30 cellular contexts compared by ENCODE assay signal in the genomic region with DNA sequence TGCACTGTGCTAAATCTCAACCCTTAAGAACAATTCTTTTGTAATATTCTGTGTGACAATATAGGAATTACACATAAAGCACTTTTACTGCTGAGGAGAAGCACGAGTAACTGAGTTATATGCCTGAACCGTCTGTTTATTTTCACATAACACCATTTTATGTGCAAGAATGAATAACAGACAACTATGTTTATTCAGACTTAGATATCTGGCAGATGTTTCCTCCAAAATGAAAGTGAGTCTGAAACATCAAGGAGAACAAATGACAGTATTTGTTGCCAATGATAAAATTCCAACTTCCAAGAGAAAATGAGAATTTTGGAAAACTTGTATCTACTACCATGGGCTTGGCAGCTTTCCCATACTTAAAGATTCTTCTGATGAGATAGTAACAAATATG. TPM values are rescaled to one million over a fixed set of nuclear protein-coding genes. Genes with fewer than 3 reads are reported as not detected.
A peak's percentile ranks its signal among the peaks of the same experiment; 100 is the strongest.
DNase-seq lines count a peak whose midpoint lies in the region; FAIRE-seq and TF ChIP-seq lines count a peak whose summit lies in the region.
"Had no signal": no experiment of that assay in that cellular context is flagged by ENCODE, and none has a peak within 500 bp of the region (broad histone marks: within the 10 kb centered on the region; RNA-seq: fewer than 3 reads in every experiment).

No MANE protein-coding gene starts in this region.

- H4K20me1 ChIP-seq in astrocyte (ENCODE audit: insufficient read depth, low read length), result peaks cover 26% of the 10 kb centered on the region

- H3K4me1 ChIP-seq in astrocyte (ENCODE audit: insufficient read depth, low read length), result peaks cover 3% of the 10 kb centered on the region
- H3K4me1 ChIP-seq: BE2C, colonic mucosa, prostate gland, SJCRH30 had no signal

- no peaks in the 10 kb centered on the region for H3K9me3 Mint-ChIP-seq in astrocyte (ENCODE audit: unreplicated experiment)
- H3K9me3 Mint-ChIP-seq: activated CD4-positive, alpha-beta memory T cell treated with anti-CD3 and anti-CD28 coated beads for 36 hours; activated naive CD4-positive, alpha-beta T cell treated with anti-CD3 and anti-CD28 coated beads, Interleukin-2, amount 10 ng/mL, durations not matched to agents 7 days and 5 days; memory B cell; T-cell had no signal

- no peak overlapping the region for H3K9ac ChIP-seq in astrocyte (ENCODE audit: low read length)

- H3K4me3 ChIP-seq in BJ (ENCODE audit: low read depth, low read length), result no peak overlapping the region
- no peak overlapping the region for H3K4me3 ChIP-seq in astrocyte (ENCODE audit: insufficient read depth, low read depth, low read length)
- H3K4me3 ChIP-seq in fibroblast of the aortic adventitia (ENCODE audit: low read depth, low read length), result no peak overlapping the region
- H3K4me3 ChIP-seq: A549, colonic mucosa, heart left ventricle, prostate gland, SJCRH30, stomach had no signal

- H3K27me3 ChIP-seq in BJ (ENCODE audit: control insufficient read depth, insufficient read depth, low read length), result no peaks in the 10 kb centered on the region
- H3K27me3 ChIP-seq in astrocyte (ENCODE audit: insufficient read depth, low read length), result no peaks in the 10 kb centered on the region
- H3K27me3 ChIP-seq: BE2C, colonic mucosa, esophagus squamous epithelium, heart left ventricle, SJCRH30, stomach had no signal

- peak; percentile 20 for FAIRE-seq in astrocyte (lab: Jason Lieb, UNC)
- FAIRE-seq: A549 had no signal

- no peak overlapping the region for H3K4me3 Mint-ChIP-seq in astrocyte (ENCODE audit: unreplicated experiment)
- H3K4me3 Mint-ChIP-seq: activated CD4-positive, alpha-beta memory T cell treated with anti-CD3 and anti-CD28 coated beads for 36 hours; activated naive CD4-positive, alpha-beta T cell treated with anti-CD3 and anti-CD28 coated beads, Interleukin-2, amount 10 ng/mL, durations not matched to agents 7 days and 5 days; endodermal cell; memory B cell; T-cell had no signal

- peaks cover 16% of the 10 kb centered on the region for H3K36me3 ChIP-seq in BJ (ENCODE audit: control insufficient read depth, insufficient read depth, low read length)
- peaks cover 27% of the 10 kb centered on the region for H3K36me3 ChIP-seq in astrocyte (ENCODE audit: insufficient read depth, low read length)
- H3K36me3 ChIP-seq: BE2C, colonic mucosa, prostate gland had no signal

- POLR2A ChIA-PET in BJ (lab: Charles Lee), result no interaction called here
- POLR2A ChIA-PET in GM10248 (lab: Yijun Ruan, JAX), result no interaction called here

- H2AFZ ChIP-seq in astrocyte (ENCODE audit: low read depth, low read length), result no peak overlapping the region

- TF ChIP-seq CTCF in BJ (IDR thresholded peaks at IDR 0.05; ENCODE audit: insufficient read depth, low read depth, low read length) (no peak), astrocyte (IDR thresholded peaks at IDR 0.05; ENCODE audit: insufficient read depth, low read depth, low read length) (no peak), fibroblast of the aortic adventitia (IDR thresholded peaks at IDR 0.05; ENCODE audit: insufficient read depth, low read length) (no peak), GM10248 (IDR thresholded peaks at IDR 0.05; ENCODE audit: control extremely low read depth, extremely low read depth, low read depth, missing control alignments) (no peak)

- peaks cover 9% of the 10 kb centered on the region for H3K9me3 ChIP-seq in astrocyte (ENCODE audit: insufficient read depth, low read depth, low read length)
- H3K9me3 ChIP-seq: A549, BE2C, colonic mucosa, esophagus squamous epithelium, heart left ventricle, prostate gland, SJCRH30, stomach had no signal

- H3K27me3 Mint-ChIP-seq in astrocyte (ENCODE audit: low read depth, unreplicated experiment), result no peaks in the 10 kb centered on the region
- H3K27me3 Mint-ChIP-seq: activated CD4-positive, alpha-beta memory T cell treated with anti-CD3 and anti-CD28 coated beads for 36 hours; activated naive CD4-positive, alpha-beta T cell treated with anti-CD3 and anti-CD28 coated beads, Interleukin-2, amount 10 ng/mL, durations not matched to agents 7 days and 5 days; memory B cell; T-cell had no signal

- H3K79me2 ChIP-seq in astrocyte (ENCODE audit: insufficient read depth, low read length), result peaks cover 79% of the 10 kb centered on the region

- no peak overlapping the region for H3K4me2 ChIP-seq in astrocyte (ENCODE audit: low read length)
- H3K4me2 ChIP-seq: A549 had no signal

- CTCF ChIA-PET in BJ (lab: Yijun Ruan, JAX), result no interaction called here
- CTCF ChIA-PET in GM10248 (lab: Yijun Ruan, JAX), result interaction anchor here (0.9 to 1.6 kb wide), 3 partner anchors 14 to 52 kb away, joined by 3 to 4 read pairs (median 4); a partner anchor contains a TSS

- no peak overlapping the region for H3K27ac Mint-ChIP-seq in astrocyte (ENCODE audit: unreplicated experiment)
- H3K27ac Mint-ChIP-seq: activated CD4-positive, alpha-beta memory T cell treated with anti-CD3 and anti-CD28 coated beads for 36 hours; activated naive CD4-positive, alpha-beta T cell treated with anti-CD3 and anti-CD28 coated beads, Interleukin-2, amount 10 ng/mL, durations not matched to agents 7 days and 5 days; endodermal cell; memory B cell; T-cell had no signal

- H3K4me1 Mint-ChIP-seq in astrocyte (ENCODE audit: low read depth, unreplicated experiment), result peaks cover 5% of the 10 kb centered on the region
- H3K4me1 Mint-ChIP-seq: activated naive CD4-positive, alpha-beta T cell treated with anti-CD3 and anti-CD28 coated beads, Interleukin-2, amount 10 ng/mL, durations not matched to agents 7 days and 5 days; endodermal cell; memory B cell; T-cell had no signal

- H3K36me3 Mint-ChIP-seq in astrocyte (ENCODE audit: low read depth, unreplicated experiment), result peaks cover 26% of the 10 kb centered on the region

- DNase-seq in BJ (ENCODE audit: low read depth) (peak; percentile 42), astrocyte (ENCODE audit: low read depth) (no peak), fibroblast of the aortic adventitia (ENCODE audit: low read depth) (peak; percentile 68), pulmonary artery endothelial cell (ENCODE audit: low read depth, low spot score) (peak; percentile 79), GM10248 (ENCODE audit: extremely low spot score) (no peak), NCI-H1436 (lab: John Stamatoyannopoulos, UW) (no peak)
- DNase-seq in activated T-cell treated with anti-CD3 and anti-CD28 coated beads, Interleukin-2, amount 50 U/mL, for 1 hour, result no peak
- no peak for DNase-seq in stimulated activated CD4-positive, alpha-beta T cell treated with anti-CD3 and anti-CD28 coated beads, Interleukin-12 subunit alpha, Interleukin-12 subunit beta, amount 100 ng/mL, for 4 hours
- DNase-seq: activated CD4-positive, alpha-beta memory T cell treated with anti-CD3 and anti-CD28 coated beads for 36 hours; activated CD4-positive, CD25-positive, alpha-beta regulatory T cell; activated CD8-positive, alpha-beta memory T cell treated with anti-CD3 and anti-CD28 coated beads, Interleukin-2, amount 50 U/mL, for 4 hours; activated naive CD4-positive, alpha-beta T cell treated with anti-CD3 and anti-CD28 coated beads, Interleukin-2, amount 10 ng/mL, durations not matched to agents 7 days and 5 days; amygdala; BE2C; colonic mucosa; endodermal cell; esophagus squamous epithelium; heart left ventricle; kidney glomerular epithelial cell; NCI-H1105 treated with DMSO at 0.1 percent for 48 hours; NCI-H2029 treated with DMSO at 0.1 percent for 48 hours; NCI-H226; NCI-H82; SJCRH30; stomach; T-cell; trophoblast cell had no signal

- no peak overlapping the region for H3K27ac ChIP-seq in astrocyte (ENCODE audit: low read depth, low read length)
- H3K27ac ChIP-seq: A549, colonic mucosa, prostate gland, SJCRH30, stomach had no signal

RNA-seq across cellular contexts. Expression of a gene that starts 51.5 kb away (rescaled TPM):
- polyA plus RNA-seq in BJ (2011; rRNA removed), result 16.3 and 16.7 TPM in 2 replicates
- polyA minus RNA-seq in BJ (2011; rRNA and poly(A)+ RNA removed), result 15.1 and 16.1 TPM in 2 replicates
- total RNA-seq in astrocyte, result 17.7 and 24.8 TPM in 2 replicates
- 24.9 and 62.4 TPM in 2 replicates for total RNA-seq in fibroblast of the aortic adventitia (ENCODE audit: low replicate concordance)
- total RNA-seq in pulmonary artery endothelial cell, result 34.0 and 36.4 TPM in 2 replicates

Comparison
In these comparisons a context has a peak if more than half of its experiments do, and no peak if none do; other contexts are left out.
1. DNase-seq: peak in BJ (single experiment), fibroblast of the aortic adventitia (single experiment) and pulmonary artery endothelial cell (single experiment); none in astrocyte (single experiment), activated T-cell treated with anti-CD3 and anti-CD28 coated beads, Interleukin-2, amount 50 U/mL, for 1 hour (single experiment), stimulated activated CD4-positive, alpha-beta T cell treated with anti-CD3 and anti-CD28 coated beads, Interleukin-12 subunit alpha, Interleukin-12 subunit beta, amount 100 ng/mL, for 4 hours (single experiment), GM10248 (single experiment) and NCI-H1436 (single experiment).